In genomic region chr2:72605836-72606442, GRCh38 we compare ENCODE assay signal across 8 cellular contexts.
DNase-seq lines count a peak whose midpoint lies in the region; ATAC-seq, FAIRE-seq and TF ChIP-seq lines count a peak whose summit lies in the region.

No MANE protein-coding gene starts in this region.

- H3K79me2 ChIP-seq in KMS-11 (ENCODE audit: insufficient read depth, low read depth) (no peaks in the 10 kb centered on the region), osteoblast (ENCODE audit: insufficient read depth, low read length) (no peaks in the 10 kb centered on the region)

- no peaks in the 10 kb centered on the region for H3K27me3 Mint-ChIP-seq in activated naive CD8-positive, alpha-beta T cell treated with anti-CD3 and anti-CD28 coated beads, Interleukin-2, amount 50 U/mL, for 24 hours

- H2AFZ ChIP-seq in KMS-11 (ENCODE audit: low read depth) (no peak overlapping the region), osteoblast (ENCODE audit: low read length) (no peak overlapping the region)

- H3K36me3 ChIP-seq in KMS-11 (ENCODE audit: insufficient read depth): no peaks in the 10 kb centered on the region
- no peaks in the 10 kb centered on the region for H3K36me3 ChIP-seq in osteoblast (ENCODE audit: insufficient read depth, low read length)

- H3K4me2 ChIP-seq in KMS-11 (no peak overlapping the region), osteoblast (ENCODE audit: insufficient read depth, low read length) (no peak overlapping the region)

- peak; percentile 96 for FAIRE-seq in G401.6 (lab: Jason Lieb, UNC)

- H3K4me1 Mint-ChIP-seq in activated naive CD8-positive, alpha-beta T cell treated with anti-CD3 and anti-CD28 coated beads, Interleukin-2, amount 50 U/mL, for 24 hours: peaks cover 20% of the 10 kb centered on the region

- no peak overlapping the region for H3K4me3 Mint-ChIP-seq in activated naive CD8-positive, alpha-beta T cell treated with anti-CD3 and anti-CD28 coated beads, Interleukin-2, amount 50 U/mL, for 24 hours

- H3K9me3 ChIP-seq in osteoblast (ENCODE audit: low read depth, low read length): no peaks in the 10 kb centered on the region

- in situ Hi-C loops in T47D (cut with HindIII; ENCODE audit: low pct_unique_long_range_greater_than_20kb, low sequenced_read_pairs): no loop called here

- H3K4me1 ChIP-seq in KMS-11 (ENCODE audit: low read depth, poor library complexity, severe bottlenecking) (no peaks in the 10 kb centered on the region), osteoblast (ENCODE audit: insufficient read depth, low read length) (peaks cover 6% of the 10 kb centered on the region)

- DNase-seq in T47D (ENCODE audit: low read depth in 1 of 2, low spot score in 1 of 2) (peak; percentile 3 to 9), osteoblast (ENCODE audit: insufficient read length, low spot score, missing footprints) (no peak), NCI-H526 treated with DMSO at 0.1 percent for 48 hours (lab: John Stamatoyannopoulos, UW) (no peak)
- no peak for DNase-seq in activated naive CD8-positive, alpha-beta T cell treated with anti-CD3 and anti-CD28 coated beads, Interleukin-2, amount 50 U/mL, for 24 hours
- no peak for DNase-seq in activated T-cell treated with anti-CD3 and anti-CD28 coated beads, Interleukin-2, amount 50 U/mL, for 48 hours
- no peak for DNase-seq in activated effector memory CD4-positive, alpha-beta T cell treated with Interleukin-2 at 50 U/mL for 16 hours

- H3K27ac Mint-ChIP-seq in activated naive CD8-positive, alpha-beta T cell treated with anti-CD3 and anti-CD28 coated beads, Interleukin-2, amount 50 U/mL, for 24 hours: no peak overlapping the region

- no peak overlapping the region for H3K9ac ChIP-seq in KMS-11

- H3K27ac ChIP-seq in KMS-11: no peak overlapping the region
- H3K27ac ChIP-seq in osteoblast (ENCODE audit: low read depth, low read length): no peak overlapping the region

- no peaks in the 10 kb centered on the region for H3K36me3 Mint-ChIP-seq in activated naive CD8-positive, alpha-beta T cell treated with anti-CD3 and anti-CD28 coated beads, Interleukin-2, amount 50 U/mL, for 24 hours (ENCODE audit: low read depth)

- H3K4me3 ChIP-seq in KMS-11 (IDR thresholded peaks at IDR 0.05; ENCODE audit: insufficient read depth, low read depth, low read length): no peak overlapping the region
- no peak overlapping the region for H3K4me3 ChIP-seq in osteoblast (ENCODE audit: insufficient read depth, low read length)

- ATAC-seq in activated naive CD8-positive, alpha-beta T cell treated with anti-CD3 and anti-CD28 coated beads, Interleukin-2, amount 50 U/mL, for 24 hours: no peak

- H4K20me1 ChIP-seq in KMS-11 (ENCODE audit: insufficient read depth) (no peaks in the 10 kb centered on the region), osteoblast (ENCODE audit: insufficient read depth, low read length) (no peaks in the 10 kb centered on the region)

- H3K9me3 Mint-ChIP-seq in activated naive CD8-positive, alpha-beta T cell treated with anti-CD3 and anti-CD28 coated beads, Interleukin-2, amount 50 U/mL, for 24 hours: peaks cover 5% of the 10 kb centered on the region

- H3K27me3 ChIP-seq in KMS-11 (ENCODE audit: insufficient read depth, low read depth): no peaks in the 10 kb centered on the region
- H3K27me3 ChIP-seq in osteoblast (ENCODE audit: insufficient read depth, low read length): no peaks in the 10 kb centered on the region

- TF ChIP-seq CTCF in KMS-11 (conservative IDR thresholded peaks at IDR 0.05; ENCODE audit: low read depth, low read length): peak; percentile 84
- peak; percentile 75 for TF ChIP-seq CTCF in osteoblast (IDR thresholded peaks at IDR 0.05; ENCODE audit: extremely low read depth, low read depth, low read length)

Comparison
In these comparisons a context has a peak if more than half of its experiments do, and no peak if none do; other contexts are left out.
1. DNase-seq: peak in T47D (2 of 2); none in osteoblast (single experiment), activated naive CD8-positive, alpha-beta T cell treated with anti-CD3 and anti-CD28 coated beads, Interleukin-2, amount 50 U/mL, for 24 hours (single experiment), activated T-cell treated with anti-CD3 and anti-CD28 coated beads, Interleukin-2, amount 50 U/mL, for 48 hours (0 of 2), activated effector memory CD4-positive, alpha-beta T cell treated with Interleukin-2 at 50 U/mL for 16 hours (single experiment) and NCI-H526 treated with DMSO at 0.1 percent for 48 hours (single experiment).